In the genomic region with DNA sequence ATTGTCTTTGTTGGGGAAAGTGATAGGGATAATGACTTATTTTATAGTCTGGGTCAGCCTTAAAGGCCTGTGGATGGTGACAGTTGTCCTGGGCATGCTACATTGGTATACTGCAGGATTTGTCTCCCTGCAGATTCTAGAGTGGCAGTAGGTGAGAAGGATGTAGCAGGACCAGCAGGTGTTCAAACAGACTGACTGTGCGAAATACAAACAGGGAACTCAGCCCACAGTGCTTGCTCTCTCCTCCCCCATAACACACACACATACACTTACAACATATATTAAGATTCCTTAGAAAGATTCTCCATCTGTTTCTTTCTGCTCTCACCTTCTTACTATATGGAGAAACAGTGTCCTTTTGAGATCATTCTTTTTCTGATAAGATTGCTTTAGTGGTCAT, we compare ENCODE assay signal across 18 cellular contexts.
"Had no signal": no experiment of that assay in that cellular context is flagged by ENCODE, and none has a peak within 500 bp of the region (broad histone marks: within the 10 kb centered on the region; RNA-seq: fewer than 3 reads in every experiment).

No MANE protein-coding gene starts in this region.

- H3K9me3 ChIP-seq: left lung, ovary, spleen, upper lobe of left lung had no signal

- H3K27me3 ChIP-seq: ovary had no signal

- H3K4me1 ChIP-seq: foreskin keratinocyte, left lung, neural progenitor cell, spleen, upper lobe of left lung had no signal

- H3K36me3 ChIP-seq: left lung, neural progenitor cell, ovary, spleen, upper lobe of left lung had no signal

- H3K27ac ChIP-seq: foreskin keratinocyte, left lung, neural progenitor cell, ovary, spleen, upper lobe of left lung had no signal

- ATAC-seq: activated CD4-positive, CD25-positive, alpha-beta regulatory T cell treated with anti-CD3 and anti-CD28 coated beads, Interleukin-2, amount 50 U/mL, for 24 hours; foreskin keratinocyte; left lung; sciatic nerve; stimulated activated naive CD8-positive, alpha-beta T cell treated with anti-CD3 and anti-CD28 coated beads, Interleukin-15, amount 100 ng/mL, for 72 hours had no signal

- DNase-seq: activated naive CD4-positive, alpha-beta T cell; activated naive CD8-positive, alpha-beta T cell treated with anti-CD3 and anti-CD28 coated beads, Interleukin-2, amount 10 ng/mL, durations not matched to agents 7 days and 5 days; cerebellar nuclear complex; effector CD8-positive, alpha-beta T cell; foreskin keratinocyte; glutamatergic neuron; hypothalamus; kidney; left lung; mammary epithelial cell; naive B cell; ovary; spleen; stimulated activated naive CD8-positive, alpha-beta T cell treated with anti-CD3 and anti-CD28 coated beads, Interleukin-15, amount 100 ng/mL, for 72 hours; upper lobe of left lung had no signal

- H3K4me3 ChIP-seq: left lung, neural progenitor cell, ovary, spleen, upper lobe of left lung had no signal
